ENCODE assay signal across 29 cellular contexts in the genomic region with DNA sequence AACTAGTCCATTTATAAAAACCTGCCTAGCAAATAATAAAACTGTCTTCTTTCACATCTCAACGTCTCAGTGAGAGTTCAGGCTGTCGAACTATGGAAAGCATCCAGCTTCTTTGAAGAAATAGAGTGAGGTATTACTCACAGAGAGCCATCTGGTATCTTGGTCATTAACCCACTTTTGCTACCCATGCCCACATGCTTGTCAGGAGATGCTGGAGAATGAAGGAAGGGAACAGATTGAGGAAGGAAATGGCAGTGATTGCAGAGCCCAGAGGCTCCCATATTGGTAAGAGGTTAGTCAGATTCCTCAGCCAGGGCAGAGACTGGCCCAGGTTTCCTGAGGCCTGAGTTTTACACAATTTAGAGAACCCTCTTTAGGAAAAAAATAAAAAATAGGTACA.
DNase-seq lines count a peak whose midpoint lies in the region; ATAC-seq and TF ChIP-seq lines count a peak whose summit lies in the region.
"Had no signal": no experiment of that assay in that cellular context is flagged by ENCODE, and none has a peak within 500 bp of the region (broad histone marks: within the 10 kb centered on the region; RNA-seq: fewer than 3 reads in every experiment).

No MANE protein-coding gene starts in this region.

- peaks cover 13% of the 10 kb centered on the region for H3K4me1 Mint-ChIP-seq in progenitor cell of endocrine pancreas (ENCODE audit: low read depth)

- H3K36me3 ChIP-seq in upper lobe of right lung = no peaks in the 10 kb centered on the region
- H3K36me3 ChIP-seq: suprapubic skin had no signal

- no peaks in the 10 kb centered on the region for H3K27me3 Mint-ChIP-seq in progenitor cell of endocrine pancreas
- H3K27me3 Mint-ChIP-seq: activated CD4-positive, alpha-beta T cell treated with anti-CD3 and anti-CD28 coated beads for 36 hours; activated naive CD8-positive, alpha-beta T cell; naive thymus-derived CD8-positive, alpha-beta T cell; stimulated activated naive B cell treated with anti-CD40 and anti-IgM and Interleukin-4, amounts not matched to agents 10 μg/mL and 1 μg/mL and 100 μg/mL, for 72 hours had no signal

- H3K27ac Mint-ChIP-seq in progenitor cell of endocrine pancreas = no peak overlapping the region
- H3K27ac Mint-ChIP-seq: activated CD4-positive, alpha-beta T cell treated with anti-CD3 and anti-CD28 coated beads for 36 hours; activated naive CD8-positive, alpha-beta T cell; naive thymus-derived CD8-positive, alpha-beta T cell; stimulated activated naive B cell treated with anti-CD40 and anti-IgM and Interleukin-4, amounts not matched to agents 10 μg/mL and 1 μg/mL and 100 μg/mL, for 72 hours had no signal

- H3K4me1 ChIP-seq in upper lobe of right lung = no peaks in the 10 kb centered on the region
- H3K4me1 ChIP-seq: suprapubic skin had no signal

- no peak for TF ChIP-seq CTCF in upper lobe of right lung (IDR thresholded peaks at IDR 0.05)
- no peak for TF ChIP-seq CTCF in progenitor cell of endocrine pancreas (IDR thresholded peaks at IDR 0.05; ENCODE audit: unreplicated experiment)

- ATAC-seq in upper lobe of right lung = peak; percentile 77
- ATAC-seq in HG03342 (IDR thresholded peaks at IDR 0.05; ENCODE audit: unreplicated experiment) = no peak
- ATAC-seq: activated CD4-positive, alpha-beta T cell treated with anti-CD3 and anti-CD28 coated beads for 36 hours; HCT116; left ventricle myocardium superior; naive thymus-derived CD8-positive, alpha-beta T cell; Right ventricle myocardium inferior; stimulated activated naive B cell treated with anti-CD40 and anti-IgM and Interleukin-4, amounts not matched to agents 10 μg/mL and 1 μg/mL and 100 μg/mL, for 72 hours had no signal

- H3K9me3 Mint-ChIP-seq in progenitor cell of endocrine pancreas (ENCODE audit: low read depth) = peaks cover 11% of the 10 kb centered on the region

- H3K36me3 Mint-ChIP-seq in progenitor cell of endocrine pancreas (ENCODE audit: insufficient read depth) = peaks cover 13% of the 10 kb centered on the region
- H3K36me3 Mint-ChIP-seq: activated naive CD8-positive, alpha-beta T cell had no signal

- H3K27ac ChIP-seq in upper lobe of right lung = no peak overlapping the region
- H3K27ac ChIP-seq: coronary artery, epithelial cell of prostate, suprapubic skin, VCaP had no signal

- DNase-seq in NCI-H82 (lab: John Stamatoyannopoulos, UW) = peak; percentile 52
- no peak for DNase-seq in NCI-H82 treated with DMSO at 0.1 percent for 48 hours (lab: John Stamatoyannopoulos, UW; ENCODE audit: unreplicated experiment)
- peak; percentile 60 for DNase-seq in amniotic epithelial cell (ENCODE audit: low read depth)
- peak; percentile 23 for DNase-seq in medulla oblongata (ENCODE audit: extremely low spot score)
- no peak for DNase-seq in upper lobe of right lung
- DNase-seq in activated CD4-positive, alpha-beta T cell treated with anti-CD3 and anti-CD28 coated beads, Interleukin-2, amount 50 U/mL, for 48 hours = no peak
- no peak for DNase-seq in progenitor cell of endocrine pancreas (ENCODE audit: low spot score, unreplicated experiment)
- DNase-seq: 8988T; activated CD4-positive, alpha-beta T cell treated with anti-CD3 and anti-CD28 coated beads for 36 hours; activated CD8-positive, alpha-beta memory T cell treated with anti-CD3 and anti-CD28 coated beads for 24 hours; activated effector memory CD4-positive, alpha-beta T cell treated with anti-CD3 and anti-CD28 coated beads, Interleukin-2, amount 50 U/mL, for 16 hours; effector memory CD4-positive, alpha-beta T cell; islet precursor cell; left ventricle myocardium superior; midbrain; naive thymus-derived CD8-positive, alpha-beta T cell; NCI-H1417 treated with DMSO at 0.1 percent for 48 hours; NCI-H2107; OCI-M1; small intestine; stimulated activated naive B cell treated with anti-CD40 and anti-IgM and Interleukin-4, amounts not matched to agents 10 μg/mL and 1 μg/mL and 100 μg/mL, for 72 hours had no signal

- no peak overlapping the region for H3K4me3 ChIP-seq in upper lobe of right lung
- H3K4me3 ChIP-seq: coronary artery, suprapubic skin had no signal

- no peaks in the 10 kb centered on the region for H3K9me3 ChIP-seq in upper lobe of right lung
- H3K9me3 ChIP-seq: suprapubic skin had no signal

- H3K4me3 Mint-ChIP-seq in progenitor cell of endocrine pancreas (ENCODE audit: low read depth) = no peak overlapping the region
- H3K4me3 Mint-ChIP-seq: activated CD4-positive, alpha-beta T cell treated with anti-CD3 and anti-CD28 coated beads for 36 hours; activated naive CD8-positive, alpha-beta T cell; naive thymus-derived CD8-positive, alpha-beta T cell; stimulated activated naive B cell treated with anti-CD40 and anti-IgM and Interleukin-4, amounts not matched to agents 10 μg/mL and 1 μg/mL and 100 μg/mL, for 72 hours had no signal

- H3K27me3 ChIP-seq in upper lobe of right lung = no peaks in the 10 kb centered on the region
- H3K27me3 ChIP-seq: suprapubic skin had no signal

- intact Hi-C loops in upper lobe of right lung (cut with DNase I) = no loop called here

Comparison
In these comparisons a context has a peak if more than half of its experiments do, and no peak if none do; other contexts are left out.
1. DNase-seq: peak in NCI-H82 (single experiment), amniotic epithelial cell (single experiment) and medulla oblongata (single experiment); none in NCI-H82 treated with DMSO at 0.1 percent for 48 hours (single experiment), upper lobe of right lung (single experiment), activated CD4-positive, alpha-beta T cell treated with anti-CD3 and anti-CD28 coated beads, Interleukin-2, amount 50 U/mL, for 48 hours (0 of 2) and progenitor cell of endocrine pancreas (single experiment).